ENCODE assay signal across 21 cellular contexts in the genomic region with DNA sequence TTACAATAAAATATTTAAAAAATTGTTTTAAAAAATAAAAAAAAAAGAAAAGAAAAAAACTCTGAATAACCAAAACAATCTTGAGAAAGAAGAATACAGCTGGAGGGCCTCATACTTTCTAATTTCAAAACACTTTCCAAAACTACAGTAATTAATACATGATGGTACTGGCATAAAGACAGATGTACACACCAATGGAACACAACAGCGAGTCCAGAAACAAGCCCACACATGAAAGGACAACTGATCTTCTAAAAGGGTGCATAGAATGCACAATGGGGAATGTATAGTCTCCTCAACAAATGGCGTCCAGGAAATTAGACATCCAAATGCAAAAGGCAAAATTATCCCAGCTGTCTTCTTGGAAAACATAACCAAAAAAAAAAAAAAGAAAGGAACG.
"Had no signal": no experiment of that assay in that cellular context is flagged by ENCODE, and none has a peak within 500 bp of the region (broad histone marks: within the 10 kb centered on the region; RNA-seq: fewer than 3 reads in every experiment).

No MANE protein-coding gene starts in this region.

- H3K4me3 ChIP-seq: dorsolateral prefrontal cortex, esophagus squamous epithelium, heart left ventricle, prostate gland, spleen, testis, tibial nerve, upper lobe of right lung, vagina had no signal

- H2AFZ ChIP-seq: parathyroid adenoma had no signal

- DNase-seq: cortex of kidney; dorsolateral prefrontal cortex; effector CD8-positive, alpha-beta T cell; esophagus squamous epithelium; heart left ventricle; hippocampal formation; kidney glomerular epithelial cell; naive thymus-derived CD4-positive, alpha-beta T cell; nephron progenitor cell; spleen; stimulated activated CD4-positive, alpha-beta T cell treated with anti-CD3 and anti-CD28 coated beads, Interleukin-15, amount 100 ng/mL, for 24 hours; stimulated activated CD4-positive, alpha-beta T cell treated with anti-CD3 and anti-CD28 coated beads, Interleukin-1b, Interleukin-23, amount 100 ng/mL, for 48 hours; stimulated activated CD4-positive, alpha-beta T cell treated with anti-CD3 and anti-CD28 coated beads, Interleukin-4, amount 100 ng/mL, for 24 hours; testis; upper lobe of right lung had no signal

- ATAC-seq: heart left ventricle; naive thymus-derived CD4-positive, alpha-beta T cell; sciatic nerve; stimulated activated memory B cell treated with anti-CD40 and anti-IgM and Interleukin-4, amounts not matched to agents 10 μg/mL and 1 μg/mL and 100 μg/mL, for 72 hours; upper lobe of right lung had no signal

- H3K27me3 ChIP-seq: dorsolateral prefrontal cortex, esophagus squamous epithelium, heart left ventricle, spleen, testis, tibial nerve, upper lobe of right lung, vagina had no signal

- H3K79me2 ChIP-seq: parathyroid adenoma had no signal

- H3K36me3 ChIP-seq: esophagus squamous epithelium, heart left ventricle, prostate gland, spleen, tibial nerve, upper lobe of right lung, vagina had no signal

- H3K27ac ChIP-seq: dorsolateral prefrontal cortex, esophagus squamous epithelium, heart left ventricle, parathyroid adenoma, prostate gland, spleen, testis, tibial nerve, upper lobe of right lung, vagina had no signal

- H3K9me3 ChIP-seq: esophagus squamous epithelium, prostate gland, testis, tibial nerve, upper lobe of right lung, vagina had no signal

- H3K9ac ChIP-seq: parathyroid adenoma had no signal

- H3K4me1 ChIP-seq: parathyroid adenoma, prostate gland, spleen, testis, tibial nerve, upper lobe of right lung, vagina had no signal
